9 cellular contexts compared by ENCODE assay signal in genomic region chr3:185820973-185821758, GRCh38. TPM values are rescaled to one million over a fixed set of nuclear protein-coding genes. Genes with fewer than 3 reads are reported as not detected.
DNase-seq lines count a peak whose midpoint lies in the region; ATAC-seq and TF ChIP-seq lines count a peak whose summit lies in the region.
"Had no signal": no experiment of that assay in that cellular context is flagged by ENCODE, and none has a peak within 500 bp of the region (broad histone marks: within the 10 kb centered on the region; RNA-seq: fewer than 3 reads in every experiment).

No MANE protein-coding gene starts in this region.

- H3K27me3 ChIP-seq in NT2/D1 (ENCODE audit: insufficient read depth, insufficient read length) (no peaks in the 10 kb centered on the region), psoas muscle (ENCODE audit: insufficient read depth in 3 of 3, low read length in 2 of 3) (peaks cover 3 to 74% (median 21%) of the 10 kb centered on the region in 3 donors), colonic mucosa (no peaks in the 10 kb centered on the region), vagina (no peaks in the 10 kb centered on the region), esophagus squamous epithelium (peaks cover 0 to 96% (median 14%) of the 10 kb centered on the region in 4 donors)

- intact Hi-C loops in psoas muscle (cut with DNase I), result no loop called here
- intact Hi-C loops in colonic mucosa (cut with DNase I), result no loop called here
- intact Hi-C loops in vagina (cut with DNase I), result no loop called here
- intact Hi-C loops in esophagus squamous epithelium (cut with DNase I), result no loop called here

- ATAC-seq in psoas muscle, result no peak

- H3K4me1 ChIP-seq in NT2/D1 (ENCODE audit: insufficient read depth, insufficient read length) (peaks cover 3% of the 10 kb centered on the region), psoas muscle (peaks cover 13% of the 10 kb centered on the region), colonic mucosa (no peaks in the 10 kb centered on the region), vagina (peaks cover 16% of the 10 kb centered on the region), esophagus squamous epithelium (peaks cover 6 to 41% (median 16%) of the 10 kb centered on the region in 3 donors)

- H3K9ac ChIP-seq in NT2/D1 (ENCODE audit: insufficient read length, low read depth) (peak overlapping the region; percentile 37), colonic mucosa (ENCODE audit: low read depth in 2 of 2, low read length in 2 of 2) (no peak overlapping the region)

- H3K27ac ChIP-seq in psoas muscle, result no peak overlapping the region
- no peak overlapping the region for H3K27ac ChIP-seq in colonic mucosa
- no peak overlapping the region for H3K27ac ChIP-seq in vagina
- H3K27ac ChIP-seq in esophagus squamous epithelium, result no peak overlapping the region

- peaks cover 14% of the 10 kb centered on the region for H3K36me3 ChIP-seq in NT2/D1 (ENCODE audit: insufficient read depth, insufficient read length, low read length)
- no peaks in the 10 kb centered on the region for H3K36me3 ChIP-seq in psoas muscle (ENCODE audit: insufficient read depth in 1 of 2, low read depth in 1 of 2)
- H3K36me3 ChIP-seq in colonic mucosa, result no peaks in the 10 kb centered on the region
- no peaks in the 10 kb centered on the region for H3K36me3 ChIP-seq in vagina
- H3K36me3 ChIP-seq in esophagus squamous epithelium, result no peaks in the 10 kb centered on the region

- TF ChIP-seq CTCF in epithelial cell of esophagus (IDR thresholded peaks at IDR 0.05; ENCODE audit: insufficient read depth, low read depth, low read length, missing control alignments), result no peak
- TF ChIP-seq CTCF in psoas muscle (IDR thresholded peaks at IDR 0.05), result no peak
- no peak for TF ChIP-seq CTCF in colonic mucosa (IDR thresholded peaks at IDR 0.05)
- TF ChIP-seq CTCF in vagina (IDR thresholded peaks at IDR 0.05), result no peak
- no peak for TF ChIP-seq CTCF in esophagus squamous epithelium (IDR thresholded peaks at IDR 0.05)

- 77 to 79% (median 78%) methylated on average over 6 of the region's 6 CpGs for WGBS in psoas muscle, 3 donors
- WGBS in esophagus squamous epithelium, 2 donors, result 53 to 58% methylated on average over 6 of the region's 6 CpGs

- H3K9me3 ChIP-seq in NT2/D1 (ENCODE audit: insufficient read depth, low read length) (no peaks in the 10 kb centered on the region), psoas muscle (no peaks in the 10 kb centered on the region), colonic mucosa (no peaks in the 10 kb centered on the region), vagina (no peaks in the 10 kb centered on the region), esophagus squamous epithelium (no peaks in the 10 kb centered on the region)

- peak overlapping the region; percentile 3 for H3K4me3 ChIP-seq in NT2/D1 (ENCODE audit: insufficient read length, low read depth)
- peak overlapping the region; percentile 31 for H3K4me3 ChIP-seq in epithelial cell of esophagus (ENCODE audit: low read length)
- H3K4me3 ChIP-seq in psoas muscle, result peak overlapping the region; percentile 73
- no peak overlapping the region for H3K4me3 ChIP-seq in colonic mucosa
- H3K4me3 ChIP-seq in vagina, result no peak overlapping the region
- H3K4me3 ChIP-seq in esophagus squamous epithelium, result no peak overlapping the region

- DNase-seq in H4 (ENCODE audit: low spot score) (peak; percentile 74), NT2/D1 (ENCODE audit: low read depth, low spot score) (no peak), epithelial cell of esophagus (ENCODE audit: low read depth) (peak; percentile 87), psoas muscle (no peak), HuH-7 (ENCODE audit: low spot score) (no peak), colonic mucosa (no peak), vagina (ENCODE audit: extremely low spot score in 2 of 2) (no peak), esophagus squamous epithelium (lab: John Stamatoyannopoulos, UW) (no peak)
- DNase-seq: NCI-H526 treated with DMSO at 0.1 percent for 48 hours had no signal

- no peak for TF ChIP-seq POLR2A in vagina (IDR thresholded peaks at IDR 0.05)
- TF ChIP-seq POLR2A in esophagus squamous epithelium (IDR thresholded peaks at IDR 0.05), result no peak

RNA-seq across cellular contexts. Expression of gene IGF2BP2, which starts 3.7 kb away (rescaled TPM):
- 17.7 and 23.7 TPM in 2 replicates for total RNA-seq in H4 (2014; rRNA removed; shearing (Covaris generic))
- total RNA-seq in psoas muscle (1 to 10 TPM; 2.1 to 5.6 (median 3.8) TPM), colonic mucosa (10 to 100 TPM; 48.7 to 61.2 TPM), vagina (9.8 TPM), esophagus squamous epithelium (10 to 100 TPM in 1 of 4 donors, 1 to 10 TPM in 3; 3.0 to 13.8 (median 6.8) TPM)
- polyA plus RNA-seq in psoas muscle, result 1 to 10 TPM; 1.1 to 2.3 (median 1.9) TPM

Comparison
In these comparisons a context has a peak if more than half of its experiments do, and no peak if none do; other contexts are left out.
1. DNase-seq: peak in H4 (single experiment) and epithelial cell of esophagus (single experiment); none in NT2/D1 (single experiment), psoas muscle (0 of 2), HuH-7 (single experiment), colonic mucosa (single experiment), vagina (0 of 2) and esophagus squamous epithelium (single experiment).
2. H3K4me3 ChIP-seq: peak in NT2/D1 (single experiment), epithelial cell of esophagus (single experiment) and psoas muscle (single experiment); none in colonic mucosa (single experiment), vagina (0 of 2) and esophagus squamous epithelium (0 of 4).